Comparison of ENCODE assay signal across 8 cellular contexts in the genomic region with DNA sequence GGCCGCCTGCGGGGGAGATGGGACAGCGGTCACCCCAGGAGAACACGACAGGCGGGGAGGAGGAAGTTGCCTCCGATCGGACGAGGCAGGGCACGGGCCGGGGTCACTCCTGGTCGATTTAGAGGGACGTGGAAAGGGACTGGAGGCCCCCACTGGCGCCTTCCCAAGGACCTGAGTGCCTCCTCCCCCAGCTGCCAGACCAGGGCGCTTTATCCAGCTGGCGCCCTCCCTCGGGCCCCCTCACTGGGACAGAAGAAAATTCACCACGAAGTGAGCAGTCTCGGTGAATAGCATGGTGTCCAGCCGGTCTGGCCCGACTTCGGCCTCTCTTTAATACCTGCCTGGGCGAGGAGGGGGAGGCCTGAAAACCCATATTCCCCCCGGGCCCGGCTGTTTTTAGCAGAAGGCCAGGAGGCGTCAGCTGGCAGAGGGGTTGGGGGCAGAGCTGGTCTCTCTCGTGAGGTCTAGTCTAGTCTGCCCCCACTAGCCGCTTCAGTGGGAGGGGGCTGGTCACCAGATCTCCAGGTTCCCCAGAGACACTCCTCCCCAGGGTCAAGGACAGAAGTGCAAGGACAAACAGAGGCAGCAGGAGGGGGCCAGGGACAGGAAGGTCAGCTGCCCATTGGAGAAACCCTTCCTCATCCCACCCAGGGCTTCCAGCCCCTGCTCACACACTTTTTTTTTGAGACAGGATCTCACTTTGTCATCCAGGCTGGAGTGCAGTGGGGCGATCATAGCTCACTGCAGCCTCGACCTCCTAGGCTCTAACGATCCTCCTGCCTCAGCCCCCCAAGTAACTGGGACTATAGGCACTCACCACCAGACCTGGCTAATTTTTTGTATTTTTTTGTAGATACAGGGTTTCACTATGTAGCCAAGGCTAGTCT. TPM values are rescaled to one million over a fixed set of nuclear protein-coding genes. Genes with fewer than 3 reads are reported as not detected.
DNase-seq lines count a peak whose midpoint lies in the region; ATAC-seq and TF ChIP-seq lines count a peak whose summit lies in the region.

No MANE protein-coding gene starts in this region.

- TF ChIP-seq EP300 in gastroesophageal sphincter (IDR thresholded peaks at IDR 0.05): no peak

- H3K9me3 ChIP-seq in DOHH2 (ENCODE audit: control insufficient read depth, insufficient read depth, low read length): peaks cover 3% of the 10 kb centered on the region; the same call in 1 of the 2 replicates
- H3K9me3 ChIP-seq in gastroesophageal sphincter: no peaks in the 10 kb centered on the region
- no peaks in the 10 kb centered on the region for H3K9me3 ChIP-seq in neutrophil

- TF ChIP-seq CTCF in DOHH2 (IDR thresholded peaks at IDR 0.05; ENCODE audit: low read depth, low read length, poor library complexity, severe bottlenecking): no peak
- no peak for TF ChIP-seq CTCF in VCaP (conservative IDR thresholded peaks at IDR 0.05)
- no peak for TF ChIP-seq CTCF in gastroesophageal sphincter (IDR thresholded peaks at IDR 0.05)
- TF ChIP-seq CTCF in neutrophil (IDR thresholded peaks at IDR 0.05): no peak

- no peak for DNase-seq in activated effector memory CD4-positive, alpha-beta T cell treated with anti-CD3 and anti-CD28 coated beads, Interleukin-2, amount 50 U/mL, for 16 hours
- no peak for DNase-seq in NCI-H2196 treated with DMSO at 0.1 percent for 48 hours (lab: John Stamatoyannopoulos, UW; ENCODE audit: unreplicated experiment)

- H3K4me1 ChIP-seq in DOHH2 (ENCODE audit: control insufficient read depth, low read length) (peaks cover 38% of the 10 kb centered on the region), gastroesophageal sphincter (peaks cover 0 to 55% (median 25%) of the 10 kb centered on the region in 3 donors), neutrophil (ENCODE audit: control insufficient read depth in 1 of 2, insufficient read depth in 1 of 2, low read depth in 1 of 2, low read length in 1 of 2) (peaks cover 48 to 50% of the 10 kb centered on the region in 2 experiments)

- ATAC-seq in HG02798 (IDR thresholded peaks at IDR 0.05; ENCODE audit: poor library complexity, unreplicated experiment) (peak; percentile 4), gastroesophageal sphincter (peak; percentile 38), GM19452 (IDR thresholded peaks at IDR 0.05; ENCODE audit: unreplicated experiment) (no peak)

- H4K20me1 ChIP-seq in DOHH2 (ENCODE audit: control insufficient read depth, insufficient read depth, low read depth, low read length): no peaks in the 10 kb centered on the region

- H3K27me3 ChIP-seq in DOHH2 (ENCODE audit: control insufficient read depth, low read length): no peaks in the 10 kb centered on the region
- H3K27me3 ChIP-seq in gastroesophageal sphincter: no peaks in the 10 kb centered on the region
- no peaks in the 10 kb centered on the region for H3K27me3 ChIP-seq in neutrophil

- WGBS in gastroesophageal sphincter (ENCODE audit: low coverage in 1 of 2), 2 donors: 60 to 90% methylated on average over 3 to 5 of the region's 30 CpGs

- H3F3A ChIP-seq in DOHH2 (ENCODE audit: control insufficient read depth, insufficient read depth): no peaks in the 10 kb centered on the region

- H3K9me2 ChIP-seq in DOHH2 (replicated peaks; ENCODE audit: control insufficient read depth, low read length): no peaks in the 10 kb centered on the region

- peak overlapping the region; percentile 84 for H3K4me3 ChIP-seq in DOHH2 (ENCODE audit: low read length)
- peak overlapping the region; percentile 64 to 90 for H3K4me3 ChIP-seq in gastroesophageal sphincter
- H3K4me3 ChIP-seq in neutrophil (ENCODE audit: low read depth in 1 of 2, low read length in 1 of 2): peak overlapping the region; percentile 68 to 80

- H3K36me3 ChIP-seq in DOHH2 (ENCODE audit: control insufficient read depth, low read length): no peaks in the 10 kb centered on the region
- peaks cover 0 to 7% of the 10 kb centered on the region in 2 donors for H3K36me3 ChIP-seq in gastroesophageal sphincter
- H3K36me3 ChIP-seq in neutrophil: no peaks in the 10 kb centered on the region

- TF ChIP-seq POLR2A in gastroesophageal sphincter (IDR thresholded peaks at IDR 0.05): no peak

- no peaks in the 10 kb centered on the region for H3K79me2 ChIP-seq in DOHH2 (ENCODE audit: control insufficient read depth, low read length)

- H3K4me2 ChIP-seq in DOHH2 (ENCODE audit: low read length): peak overlapping the region; percentile 97

- H3K27ac ChIP-seq in DOHH2 (ENCODE audit: low read depth, low read length) (no peak overlapping the region), VCaP (peak overlapping the region; percentile 96), gastroesophageal sphincter (peak overlapping the region; percentile 82 to 97 (median 94)), neutrophil (peak overlapping the region; percentile 96)

RNA-seq across cellular contexts. Expression of a gene that starts 10.2 kb away (rescaled TPM):
- total RNA-seq in gastroesophageal sphincter: 1 to 10 TPM in 3 of 4 donors, under 1 TPM in 1; 0.74 to 7.6 (median 4.9) TPM

RNA-seq across cellular contexts. Expression of a gene that starts 10.2 kb away (rescaled TPM):
- 1 to 10 TPM in 1 of 4 donors, not detected in 3; 3.6 TPM for total RNA-seq in gastroesophageal sphincter

RNA-seq across cellular contexts. Expression of a gene that starts 16.1 kb away (rescaled TPM):
- 1 to 10 TPM; 4.0 to 9.0 (median 7.4) TPM for total RNA-seq in gastroesophageal sphincter

RNA-seq across cellular contexts. Expression of a gene that starts 42.1 kb away (rescaled TPM):
- total RNA-seq in gastroesophageal sphincter: 10 to 100 TPM; 56.5 to 74.2 (median 70.0) TPM
